ENCODE assay signal across 1 cellular context in the genomic region with DNA sequence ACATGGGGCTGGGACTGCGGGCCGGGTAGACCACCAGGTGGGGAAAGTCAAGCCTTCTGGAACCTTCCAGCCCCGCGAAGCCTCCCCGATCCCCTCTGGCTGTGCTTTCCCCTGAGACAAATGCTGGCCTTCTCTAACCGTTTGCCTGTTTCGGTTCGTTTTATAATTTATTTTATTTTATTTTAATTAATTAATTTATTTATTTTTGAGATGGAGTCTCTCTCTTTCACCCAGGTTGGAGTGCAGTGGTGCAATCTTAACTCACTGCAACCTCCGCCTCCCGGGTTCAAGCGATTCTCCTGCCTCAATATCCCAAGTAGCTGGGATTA.
TF ChIP-seq lines count a peak whose summit lies in the region.

No MANE protein-coding gene starts in this region.

TF ChIP-seq in A549, 52 proteins besides CTCF, POLR2A, EP300 and RAD21 (continued from another document):
- TF ChIP-seq, protein P1, sequence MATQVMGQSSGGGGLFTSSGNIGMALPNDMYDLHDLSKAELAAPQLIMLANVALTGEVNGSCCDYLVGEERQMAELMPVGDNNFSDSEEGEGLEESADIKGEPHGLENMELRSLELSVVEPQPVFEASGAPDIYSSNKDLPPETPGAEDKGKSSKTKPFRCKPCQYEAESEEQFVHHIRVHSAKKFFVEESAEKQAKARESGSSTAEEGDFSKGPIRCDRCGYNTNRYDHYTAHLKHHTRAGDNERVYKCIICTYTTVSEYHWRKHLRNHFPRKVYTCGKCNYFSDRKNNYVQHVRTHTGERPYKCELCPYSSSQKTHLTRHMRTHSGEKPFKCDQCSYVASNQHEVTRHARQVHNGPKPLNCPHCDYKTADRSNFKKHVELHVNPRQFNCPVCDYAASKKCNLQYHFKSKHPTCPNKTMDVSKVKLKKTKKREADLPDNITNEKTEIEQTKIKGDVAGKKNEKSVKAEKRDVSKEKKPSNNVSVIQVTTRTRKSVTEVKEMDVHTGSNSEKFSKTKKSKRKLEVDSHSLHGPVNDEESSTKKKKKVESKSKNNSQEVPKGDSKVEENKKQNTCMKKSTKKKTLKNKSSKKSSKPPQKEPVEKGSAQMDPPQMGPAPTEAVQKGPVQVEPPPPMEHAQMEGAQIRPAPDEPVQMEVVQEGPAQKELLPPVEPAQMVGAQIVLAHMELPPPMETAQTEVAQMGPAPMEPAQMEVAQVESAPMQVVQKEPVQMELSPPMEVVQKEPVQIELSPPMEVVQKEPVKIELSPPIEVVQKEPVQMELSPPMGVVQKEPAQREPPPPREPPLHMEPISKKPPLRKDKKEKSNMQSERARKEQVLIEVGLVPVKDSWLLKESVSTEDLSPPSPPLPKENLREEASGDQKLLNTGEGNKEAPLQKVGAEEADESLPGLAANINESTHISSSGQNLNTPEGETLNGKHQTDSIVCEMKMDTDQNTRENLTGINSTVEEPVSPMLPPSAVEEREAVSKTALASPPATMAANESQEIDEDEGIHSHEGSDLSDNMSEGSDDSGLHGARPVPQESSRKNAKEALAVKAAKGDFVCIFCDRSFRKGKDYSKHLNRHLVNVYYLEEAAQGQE (IDR thresholded peaks at IDR 0.05), result no peak
- TF ChIP-seq KDM1A (IDR thresholded peaks at IDR 0.05; ENCODE audit: low read depth), result no peak
- TF ChIP-seq, protein P2, sequence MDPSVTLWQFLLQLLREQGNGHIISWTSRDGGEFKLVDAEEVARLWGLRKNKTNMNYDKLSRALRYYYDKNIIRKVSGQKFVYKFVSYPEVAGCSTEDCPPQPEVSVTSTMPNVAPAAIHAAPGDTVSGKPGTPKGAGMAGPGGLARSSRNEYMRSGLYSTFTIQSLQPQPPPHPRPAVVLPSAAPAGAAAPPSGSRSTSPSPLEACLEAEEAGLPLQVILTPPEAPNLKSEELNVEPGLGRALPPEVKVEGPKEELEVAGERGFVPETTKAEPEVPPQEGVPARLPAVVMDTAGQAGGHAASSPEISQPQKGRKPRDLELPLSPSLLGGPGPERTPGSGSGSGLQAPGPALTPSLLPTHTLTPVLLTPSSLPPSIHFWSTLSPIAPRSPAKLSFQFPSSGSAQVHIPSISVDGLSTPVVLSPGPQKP (IDR thresholded peaks at IDR 0.05; ENCODE audit: low read depth, low read length), result no peak
- TF ChIP-seq JUNB (IDR thresholded peaks at IDR 0.05), result no peak
- TF ChIP-seq CEBPB (IDR thresholded peaks at IDR 0.05), result no peak
- TF ChIP-seq FOSL2 (IDR thresholded peaks at IDR 0.05), result no peak
- no peak for TF ChIP-seq FOSL2 (CRISPR knock-in tag; IDR thresholded peaks at IDR 0.05)
- TF ChIP-seq CBX2 (IDR thresholded peaks at IDR 0.05; ENCODE audit: borderline replicate concordance, low read depth), result no peak
- TF ChIP-seq NR3C1 (IDR thresholded peaks at IDR 0.05), result no peak
- no peak for TF ChIP-seq ZNF302 (CRISPR knock-in tag; IDR thresholded peaks at IDR 0.05)
- TF ChIP-seq PBX3 (IDR thresholded peaks at IDR 0.05), result no peak
- no peak for TF ChIP-seq POLR2AphosphoS2 (conservative IDR thresholded peaks at IDR 0.05; ENCODE audit: low read length)
